In genomic region chr16:72099377-72099818, GRCh38 we compare ENCODE assay signal across 9 cellular contexts. TPM values are rescaled to one million over a fixed set of nuclear protein-coding genes. Genes with fewer than 3 reads are reported as not detected.
A peak's percentile ranks its signal among the peaks of the same experiment; 100 is the strongest.
DNase-seq lines count a peak whose midpoint lies in the region; ATAC-seq and TF ChIP-seq lines count a peak whose summit lies in the region.
"Had no signal": no experiment of that assay in that cellular context is flagged by ENCODE, and none has a peak within 500 bp of the region (broad histone marks: within the 10 kb centered on the region; RNA-seq: fewer than 3 reads in every experiment).

No MANE protein-coding gene starts in this region.

- no peak overlapping the region for H3K27ac Mint-ChIP-seq in activated CD4-positive, alpha-beta T cell treated with anti-CD3 and anti-CD28 coated beads, Interleukin-2, amount 10 ng/mL, durations not matched to agents 24 days and 14 days
- H3K27ac Mint-ChIP-seq in naive thymus-derived CD8-positive, alpha-beta T cell: peak overlapping the region in 1 of 10 donors; percentile 9

- H3K27me3 Mint-ChIP-seq in activated CD4-positive, alpha-beta T cell treated with anti-CD3 and anti-CD28 coated beads, Interleukin-2, amount 10 ng/mL, durations not matched to agents 24 days and 14 days: no peaks in the 10 kb centered on the region
- no peaks in the 10 kb centered on the region for H3K27me3 Mint-ChIP-seq in naive thymus-derived CD8-positive, alpha-beta T cell

- no peak for TF ChIP-seq POLR2A in erythroblast (IDR thresholded peaks at IDR 0.05; ENCODE audit: low read length)

- peaks cover 85% of the 10 kb centered on the region for H3K36me3 ChIP-seq in upper lobe of right lung

- H3K36me3 Mint-ChIP-seq in activated CD4-positive, alpha-beta T cell treated with anti-CD3 and anti-CD28 coated beads, Interleukin-2, amount 10 ng/mL, durations not matched to agents 24 days and 14 days (ENCODE audit: low read depth): peaks cover 74% of the 10 kb centered on the region
- peaks cover 4 to 89% (median 40%) of the 10 kb centered on the region in 3 donors for H3K36me3 Mint-ChIP-seq in naive thymus-derived CD8-positive, alpha-beta T cell

- H3K4me1 ChIP-seq in upper lobe of right lung: peaks cover 12% of the 10 kb centered on the region

- H3K4me3 ChIP-seq in upper lobe of right lung: no peak overlapping the region

- no peaks in the 10 kb centered on the region for H3K9me3 ChIP-seq in upper lobe of right lung

- TF ChIP-seq CTCF in upper lobe of right lung (IDR thresholded peaks at IDR 0.05): peak; percentile 53

- no peaks in the 10 kb centered on the region for H3K9me3 Mint-ChIP-seq in activated CD4-positive, alpha-beta T cell treated with anti-CD3 and anti-CD28 coated beads, Interleukin-2, amount 10 ng/mL, durations not matched to agents 24 days and 14 days
- no peaks in the 10 kb centered on the region for H3K9me3 Mint-ChIP-seq in naive thymus-derived CD8-positive, alpha-beta T cell

- H3K4me1 Mint-ChIP-seq in activated CD4-positive, alpha-beta T cell treated with anti-CD3 and anti-CD28 coated beads, Interleukin-2, amount 10 ng/mL, durations not matched to agents 24 days and 14 days: peaks cover 20% of the 10 kb centered on the region
- H3K4me1 Mint-ChIP-seq in naive thymus-derived CD8-positive, alpha-beta T cell: peaks cover 26 to 39% (median 32%) of the 10 kb centered on the region in 4 donors

- POLR2A ChIA-PET in naive thymus-derived CD8-positive, alpha-beta T cell (lab: Charles Lee): no interaction called here

- DNase-seq in Right ventricle myocardium inferior (ENCODE audit: missing footprints): no peak
- no peak for DNase-seq in cardiac septum (ENCODE audit: low spot score)
- DNase-seq in NCI-H2171 (lab: John Stamatoyannopoulos, UW): peak; percentile 4
- peak; percentile 87 for DNase-seq in activated CD4-positive, alpha-beta T cell treated with anti-CD3 and anti-CD28 coated beads, Interleukin-2, amount 10 ng/mL, durations not matched to agents 24 days and 14 days
- DNase-seq in erythroblast (lab: John Stamatoyannopoulos, UW): peak; percentile 72 to 83
- DNase-seq in naive thymus-derived CD8-positive, alpha-beta T cell: peak in 8 of 10 donors; percentile 10 to 46 (median 39)
- DNase-seq in upper lobe of right lung: no peak

- ATAC-seq in Right ventricle myocardium inferior: peak; percentile 70
- ATAC-seq in HG02840 (IDR thresholded peaks at IDR 0.05; ENCODE audit: low FRiP score, unreplicated experiment): peak; percentile 75
- peak; percentile 83 to 93 for ATAC-seq in naive thymus-derived CD8-positive, alpha-beta T cell
- peak; percentile 88 for ATAC-seq in upper lobe of right lung

- intact Hi-C loops in Right ventricle myocardium inferior (cut with DNase I): loop anchor here (1.0 to 10.0 kb wide), 2 partner anchors 33 to 165 kb away; no protein-coding TSS in a partner anchor
- intact Hi-C loops in cardiac septum (cut with DNase I): loop anchor here (1.0 to 10.0 kb wide), 2 partner anchors 34 to 205 kb away; partner anchors contain the start of gene IST1
- intact Hi-C loops in activated CD4-positive, alpha-beta T cell treated with anti-CD3 and anti-CD28 coated beads, Interleukin-2, amount 10 ng/mL, durations not matched to agents 24 days and 14 days (cut with micrococcal nuclease): loop anchor here (1.0 to 10.0 kb wide), 2 partner anchors 33 to 375 kb away; partner anchors contain the start of gene PHLPP2
- intact Hi-C loops in upper lobe of right lung (cut with DNase I): no loop called here

- H3K27ac ChIP-seq in upper lobe of right lung: no peak overlapping the region

- no peak overlapping the region for H3K4me3 Mint-ChIP-seq in activated CD4-positive, alpha-beta T cell treated with anti-CD3 and anti-CD28 coated beads, Interleukin-2, amount 10 ng/mL, durations not matched to agents 24 days and 14 days
- H3K4me3 Mint-ChIP-seq in naive thymus-derived CD8-positive, alpha-beta T cell: no peak overlapping the region

- H3K27me3 ChIP-seq in upper lobe of right lung: no peaks in the 10 kb centered on the region

RNA-seq across cellular contexts. Expression of gene DHX38, which starts 5.8 kb away (rescaled TPM):
- total RNA-seq in Right ventricle myocardium inferior (40.8 TPM), cardiac septum (41.2 TPM), upper lobe of right lung (53.5 TPM)
- 91.0 and 98.1 TPM in 2 replicates for total RNA-seq in activated CD4-positive, alpha-beta T cell treated with anti-CD3 and anti-CD28 coated beads, Interleukin-2, amount 10 ng/mL, durations not matched to agents 24 days and 14 days
- total RNA-seq in naive thymus-derived CD8-positive, alpha-beta T cell: 100 to 1,000 TPM; 112 to 120 TPM
- 10 to 100 TPM; 16.8 to 36.9 (median 25.9) TPM for polyA plus RNA-seq in naive thymus-derived CD8-positive, alpha-beta T cell

RNA-seq across cellular contexts. Expression of gene TXNL4B, which starts 6.0 kb away (rescaled TPM):
- 7.7 TPM for total RNA-seq in Right ventricle myocardium inferior
- 5.8 TPM for total RNA-seq in cardiac septum
- total RNA-seq in activated CD4-positive, alpha-beta T cell treated with anti-CD3 and anti-CD28 coated beads, Interleukin-2, amount 10 ng/mL, durations not matched to agents 24 days and 14 days: 23.4 and 23.7 TPM in 2 replicates
- 10 to 100 TPM; 18.7 to 20.3 TPM for total RNA-seq in naive thymus-derived CD8-positive, alpha-beta T cell
- polyA plus RNA-seq in naive thymus-derived CD8-positive, alpha-beta T cell: 10 to 100 TPM; 12.0 to 17.5 (median 15.7) TPM
- 11.5 TPM for total RNA-seq in upper lobe of right lung

RNA-seq across cellular contexts. Expression of gene HPR, which starts 36.4 kb away (rescaled TPM):
- 99.2 TPM for total RNA-seq in Right ventricle myocardium inferior
- total RNA-seq in cardiac septum: 37.3 TPM
- not detected in 2 replicates for total RNA-seq in activated CD4-positive, alpha-beta T cell treated with anti-CD3 and anti-CD28 coated beads, Interleukin-2, amount 10 ng/mL, durations not matched to agents 24 days and 14 days
- total RNA-seq in naive thymus-derived CD8-positive, alpha-beta T cell: not detected
- not detected for polyA plus RNA-seq in naive thymus-derived CD8-positive, alpha-beta T cell
- 2.7 TPM for total RNA-seq in upper lobe of right lung
- total RNA-seq: mononuclear cell had no signal

RNA-seq across cellular contexts. Expression of gene HP, which starts 45.1 kb away (rescaled TPM):
- total RNA-seq in Right ventricle myocardium inferior: 21.2 TPM
- total RNA-seq in cardiac septum: 8.3 TPM
- total RNA-seq in activated CD4-positive, alpha-beta T cell treated with anti-CD3 and anti-CD28 coated beads, Interleukin-2, amount 10 ng/mL, durations not matched to agents 24 days and 14 days: not detected in 2 replicates
- total RNA-seq in naive thymus-derived CD8-positive, alpha-beta T cell: under 1 TPM in 1 of 2 experiments, not detected in 1; 0.22 TPM
- under 1 TPM in 1 of 3 donors, not detected in 2; 0.26 TPM for polyA plus RNA-seq in naive thymus-derived CD8-positive, alpha-beta T cell
- 94.2 TPM for total RNA-seq in upper lobe of right lung

Comparison
In these comparisons a context has a peak if more than half of its experiments do, and no peak if none do; other contexts are left out.
1. DNase-seq: peak in NCI-H2171 (single experiment), activated CD4-positive, alpha-beta T cell treated with anti-CD3 and anti-CD28 coated beads, Interleukin-2, amount 10 ng/mL, durations not matched to agents 24 days and 14 days (single experiment), erythroblast (2 of 2) and naive thymus-derived CD8-positive, alpha-beta T cell (8 of 10); none in Right ventricle myocardium inferior (single experiment), cardiac septum (single experiment) and upper lobe of right lung (single experiment).
2. RNA of gene HPR, which starts 36.4 kb away (total RNA-seq): 99.2 TPM in Right ventricle myocardium inferior (single experiment) and 37.3 TPM in cardiac septum (single experiment); 2.7 TPM in upper lobe of right lung (single experiment), not detected in activated CD4-positive, alpha-beta T cell treated with anti-CD3 and anti-CD28 coated beads, Interleukin-2, amount 10 ng/mL, durations not matched to agents 24 days and 14 days and not detected in naive thymus-derived CD8-positive, alpha-beta T cell; every median in the first group is over 10 times any median in the second.
3. Peak in every context shown above with its lines, with median percentiles within 50 percentile points of each other: ATAC-seq.